Comparison of ENCODE assay signal across 23 cellular contexts in genomic region chr5:95884511-95884910, GRCh38.
DNase-seq lines count a peak whose midpoint lies in the region; ATAC-seq and TF ChIP-seq lines count a peak whose summit lies in the region.
"Had no signal": no experiment of that assay in that cellular context is flagged by ENCODE, and none has a peak within 500 bp of the region (broad histone marks: within the 10 kb centered on the region; RNA-seq: fewer than 3 reads in every experiment).

No MANE protein-coding gene starts in this region.

- intact Hi-C loops in PC-3 (cut with micrococcal nuclease) (no loop called here), Right ventricle myocardium inferior (cut with DNase I) (no loop called here)

- no peaks in the 10 kb centered on the region for H3K9me3 ChIP-seq in PC-3 (ENCODE audit: low read length)
- H3K9me3 ChIP-seq in endodermal cell (ENCODE audit: control insufficient read depth, low read length): no peaks in the 10 kb centered on the region
- H3K9me3 ChIP-seq in smooth muscle cell (replicated peaks; ENCODE audit: low read depth): no peaks in the 10 kb centered on the region
- H3K9me3 ChIP-seq in tibial nerve: no peaks in the 10 kb centered on the region
- H3K9me3 ChIP-seq in SK-N-SH: no peaks in the 10 kb centered on the region
- H3K9me3 ChIP-seq: sigmoid colon, thoracic aorta had no signal

- no peak overlapping the region for H3K4me3 Mint-ChIP-seq in endodermal cell

- H3F3A ChIP-seq in PC-3 (ENCODE audit: low read length, unreplicated experiment) (peaks cover 4% of the 10 kb centered on the region), smooth muscle cell (ENCODE audit: low read depth) (no peaks in the 10 kb centered on the region), SK-N-SH (replicated peaks; ENCODE audit: insufficient read depth) (peaks cover 28% of the 10 kb centered on the region)

- H3K4me1 ChIP-seq in PC-3 (ENCODE audit: insufficient read depth, low read length) (peaks cover 14% of the 10 kb centered on the region), endodermal cell (ENCODE audit: control insufficient read depth, insufficient read depth, low read length) (peaks cover 4% of the 10 kb centered on the region), smooth muscle cell (ENCODE audit: low read depth) (peaks cover 2% of the 10 kb centered on the region), tibial nerve (peaks cover 0 to 7% (median 0%) of the 10 kb centered on the region in 4 donors), SK-N-SH (ENCODE audit: control insufficient read depth in 1 of 2, insufficient read depth in 2 of 2, low read depth in 1 of 2, low read length in 1 of 2) (no peaks in the 10 kb centered on the region)
- H3K4me1 ChIP-seq: parathyroid adenoma, sigmoid colon had no signal

- peak overlapping the region; percentile 16 for H3K27ac Mint-ChIP-seq in endodermal cell

- H3K36me3 ChIP-seq in PC-3 (ENCODE audit: low read depth, low read length) (peaks cover 29% of the 10 kb centered on the region), endodermal cell (ENCODE audit: control insufficient read depth, insufficient read depth, low read length) (peaks cover 40% of the 10 kb centered on the region), smooth muscle cell (ENCODE audit: low read depth) (peaks cover 8% of the 10 kb centered on the region), tibial nerve (peaks cover 0 to 16% (median 0%) of the 10 kb centered on the region in 3 donors), SK-N-SH (replicated peaks in 1 of 2; ENCODE audit: control insufficient read depth in 1 of 2, insufficient read depth in 2 of 2, low read length in 1 of 2) (peaks cover 34 to 54% of the 10 kb centered on the region in 2 experiments)

- no peak overlapping the region for H3K9ac ChIP-seq in PC-3 (ENCODE audit: low read length)
- no peak overlapping the region for H3K9ac ChIP-seq in endodermal cell (ENCODE audit: extremely low read depth, low read length, poor library complexity, severe bottlenecking)
- H3K9ac ChIP-seq in smooth muscle cell (ENCODE audit: low read depth): no peak overlapping the region
- no peak overlapping the region for H3K9ac ChIP-seq in SK-N-SH
- H3K9ac ChIP-seq: parathyroid adenoma had no signal

- TF ChIP-seq EP300 in tibial nerve (IDR thresholded peaks at IDR 0.05) (peak in 1 of 2 donors; percentile 13), SK-N-SH (IDR thresholded peaks at IDR 0.05; ENCODE audit: borderline replicate concordance in 1 of 2, low read depth in 1 of 2, low read length in 1 of 2) (no peak)

- H2AFZ ChIP-seq in PC-3 (ENCODE audit: low read length) (no peak overlapping the region), smooth muscle cell (ENCODE audit: low read depth) (no peak overlapping the region), SK-N-SH (ENCODE audit: low read depth) (no peak overlapping the region)
- H2AFZ ChIP-seq: parathyroid adenoma had no signal

- TF ChIP-seq POLR2A in tibial nerve (IDR thresholded peaks at IDR 0.05): no peak

- no peaks in the 10 kb centered on the region for H4K20me1 ChIP-seq in PC-3 (ENCODE audit: low read length)
- no peaks in the 10 kb centered on the region for H4K20me1 ChIP-seq in smooth muscle cell (ENCODE audit: low read depth)
- no peaks in the 10 kb centered on the region for H4K20me1 ChIP-seq in SK-N-SH (ENCODE audit: insufficient read depth)

- CTCF ChIA-PET in PC-3 (lab: Charles Lee): no interaction called here
- CTCF ChIA-PET in SK-N-SH (lab: Yijun Ruan, JAX): interaction anchor here (1.1 to 1.2 kb wide), 2 partner anchors 25 to 34 kb away, joined by 3 read pairs; no protein-coding TSS in a partner anchor

- H3K27me3 Mint-ChIP-seq in endodermal cell (ENCODE audit: insufficient read depth): no peaks in the 10 kb centered on the region
- H3K27me3 Mint-ChIP-seq: naive B cell had no signal

- 0 out of 2 replicates have a peak overlapping the region, but pooled peaks have one; percentile 23 for H3K4me2 ChIP-seq in PC-3 (ENCODE audit: low read length)
- peak overlapping the region; percentile 70 for H3K4me2 ChIP-seq in smooth muscle cell
- H3K4me2 ChIP-seq in SK-N-SH: no peak overlapping the region

- peaks cover 3% of the 10 kb centered on the region for H3K36me3 Mint-ChIP-seq in endodermal cell (ENCODE audit: low read depth)

- H3K27ac ChIP-seq in PC-3 (ENCODE audit: low read length) (peak overlapping the region; percentile 14), endodermal cell (ENCODE audit: low read depth, low read length) (no peak overlapping the region), smooth muscle cell (ENCODE audit: low read depth) (peak overlapping the region; percentile 66), tibial nerve (no peak overlapping the region), SK-N-SH (ENCODE audit: low read depth in 2 of 2, low read length in 1 of 2) (no peak overlapping the region)
- H3K27ac ChIP-seq: parathyroid adenoma, sigmoid colon, thoracic aorta had no signal

- 85% methylated on average over 1 of the region's 1 CpG; no CpG with 5 or more reads in 1 of the 2 experiments for WGBS in endodermal cell (ENCODE audit: insufficient coverage in 1 of 2, insufficient read length in 1 of 2), 2 experiments
- 52% methylated on average over 1 of the region's 1 CpG for WGBS in smooth muscle cell (ENCODE audit: low lambda C conversion rate)
- 86 to 97% methylated on average over 1 of the region's 1 CpG for WGBS in tibial nerve, 2 donors
- WGBS in SK-N-SH (ENCODE audit: low lambda C conversion rate): 94% methylated on average over 1 of the region's 1 CpG

- H3K9me3 Mint-ChIP-seq in endodermal cell: no peaks in the 10 kb centered on the region
- H3K9me3 Mint-ChIP-seq: naive B cell had no signal

- H3K4me1 Mint-ChIP-seq in endodermal cell: peaks cover 38% of the 10 kb centered on the region

- H3K27me3 ChIP-seq in PC-3 (ENCODE audit: low read length) (no peaks in the 10 kb centered on the region), endodermal cell (ENCODE audit: control insufficient read depth, insufficient read depth, low read length, poor library complexity, severe bottlenecking) (no peaks in the 10 kb centered on the region), smooth muscle cell (ENCODE audit: low read depth) (no peaks in the 10 kb centered on the region), tibial nerve (no peaks in the 10 kb centered on the region), SK-N-SH (ENCODE audit: insufficient read depth) (no peaks in the 10 kb centered on the region)
- H3K27me3 ChIP-seq: sigmoid colon had no signal

- no peak for TF ChIP-seq RAD21 in SK-N-SH (IDR thresholded peaks at IDR 0.05; ENCODE audit: low read length)

- DNase-seq in GDM1 (lab: John Stamatoyannopoulos, UW): peak; percentile 61
- DNase-seq in PC-3: no peak
- no peak for DNase-seq in endodermal cell
- DNase-seq in smooth muscle cell (lab: John Stamatoyannopoulos, UW; ENCODE audit: unreplicated experiment): no peak
- no peak for DNase-seq in tibial nerve (ENCODE audit: low spot score in 2 of 2)
- no peak for DNase-seq in SK-N-SH
- DNase-seq in GM10266 (ENCODE audit: extremely low spot score): no peak
- DNase-seq in Right ventricle myocardium inferior (ENCODE audit: missing footprints): no peak
- DNase-seq: activated CD4-positive, alpha-beta T cell treated with anti-CD3 and anti-CD28 coated beads, Interleukin-2, amount 50 U/mL, for 4 hours; activated naive CD4-positive, alpha-beta T cell treated with anti-CD3 and anti-CD28 coated beads, Interleukin-2, amount 50 U/mL, for 16 hours; activated T-cell treated with anti-CD3 and anti-CD28 coated beads for 4 hours; aorta; central memory CD4-positive, alpha-beta T cell; COR-L47; left cardiac atrium; mesendoderm; MM.1S; naive B cell; NCI-H1694 treated with DMSO at 0.1 percent for 48 hours; SHP77; sigmoid colon had no signal

- no TSS peak for BruUV-seq in PC-3 (replicated peaks; lab: Mats Ljungman, UMichigan)

- no peaks in the 10 kb centered on the region for H3K79me2 ChIP-seq in PC-3 (ENCODE audit: low read length)
- no peaks in the 10 kb centered on the region for H3K79me2 ChIP-seq in smooth muscle cell (ENCODE audit: low read depth)
- no peaks in the 10 kb centered on the region for H3K79me2 ChIP-seq in SK-N-SH (ENCODE audit: insufficient read depth)
- H3K79me2 ChIP-seq: parathyroid adenoma had no signal

- POLR2A ChIA-PET in PC-3 (lab: Charles Lee; ENCODE audit: unreplicated experiment): no interaction called here
- POLR2A ChIA-PET in SK-N-SH (lab: Yijun Ruan, JAX): no interaction called here

- H3K9me2 ChIP-seq in PC-3 (replicated peaks; ENCODE audit: low read length) (no peaks in the 10 kb centered on the region), SK-N-SH (no peaks in the 10 kb centered on the region)

- TF ChIP-seq CTCF in PC-3 (conservative IDR thresholded peaks at IDR 0.05; ENCODE audit: low read depth, low read length) (no peak), endodermal cell (conservative IDR thresholded peaks at IDR 0.05) (no peak), smooth muscle cell (IDR thresholded peaks at IDR 0.05; ENCODE audit: borderline replicate concordance, insufficient read depth, poor library complexity, severe bottlenecking) (no peak), tibial nerve (IDR thresholded peaks at IDR 0.05) (no peak), SK-N-SH (IDR thresholded peaks at IDR 0.05) (no peak), GM10266 (IDR thresholded peaks at IDR 0.05; ENCODE audit: control insufficient read depth, insufficient read depth, low read depth, missing control alignments) (no peak)

- H3K4me3 ChIP-seq in PC-3 (ENCODE audit: low read length) (no peak overlapping the region), endodermal cell (ENCODE audit: low read length) (no peak overlapping the region), smooth muscle cell (no peak overlapping the region), tibial nerve (no peak overlapping the region), SK-N-SH (ENCODE audit: low read depth in 2 of 2, low read length in 1 of 2) (no peak overlapping the region)
- H3K4me3 ChIP-seq: sigmoid colon, thoracic aorta had no signal

- ATAC-seq in PC-3 (no peak), Right ventricle myocardium inferior (no peak)

TF ChIP-seq in SK-N-SH, 30 proteins besides CTCF, POLR2A, EP300 and RAD21 (continues in another document):
- TF ChIP-seq ZBTB33 (IDR thresholded peaks at IDR 0.05; ENCODE audit: borderline replicate concordance, low read depth) (no peak), SIN3A (IDR thresholded peaks at IDR 0.05; ENCODE audit: borderline replicate concordance, low read depth, low read length) (no peak), CHD2 (IDR thresholded peaks at IDR 0.05; ENCODE audit: low read length, partially characterized antibody) (no peak)

Comparison
In these comparisons a context has a peak if more than half of its experiments do, and no peak if none do; other contexts are left out.
1. H3K27ac ChIP-seq: peak in PC-3 (single experiment) and smooth muscle cell (single experiment); none in endodermal cell (single experiment), tibial nerve (0 of 4) and SK-N-SH (0 of 2).